Comparison of ENCODE assay signal across 9 cellular contexts in the genomic region with DNA sequence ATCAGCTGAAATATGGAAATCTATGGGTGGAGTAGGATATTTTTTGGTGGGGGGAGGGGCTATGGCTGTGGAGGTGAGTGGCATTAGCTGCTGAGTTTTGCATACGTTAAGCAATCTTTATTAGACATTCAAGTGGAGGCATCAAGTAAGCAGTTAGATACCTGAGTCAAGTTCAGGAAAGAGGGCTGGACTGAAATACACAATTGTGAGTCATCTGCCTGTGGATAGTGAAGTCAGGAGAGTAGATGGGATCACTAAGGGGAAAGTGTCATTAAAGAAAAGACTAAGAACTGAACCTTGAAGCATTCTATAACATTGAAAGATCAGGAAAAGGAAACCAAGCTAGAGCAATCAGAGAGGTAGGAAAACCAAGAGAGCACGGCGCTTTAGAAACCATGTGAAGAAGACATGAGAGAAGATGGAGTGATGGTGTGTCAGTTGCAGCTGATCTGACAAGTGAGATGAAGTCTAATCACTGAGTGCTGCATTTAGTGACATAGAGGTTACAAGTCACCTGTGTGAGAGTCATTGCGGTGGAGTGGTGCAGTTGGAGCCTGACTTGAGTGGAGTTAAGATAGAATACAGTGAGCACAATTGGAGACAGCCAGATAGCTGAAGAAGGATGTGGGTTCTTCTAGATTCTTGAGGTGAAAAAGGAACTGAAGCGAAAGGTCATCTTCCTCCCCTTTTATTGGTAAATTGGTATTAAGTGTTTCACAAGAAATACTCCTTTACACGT.
DNase-seq lines count a peak whose midpoint lies in the region; ATAC-seq, FAIRE-seq and TF ChIP-seq lines count a peak whose summit lies in the region.
"Had no signal": no experiment of that assay in that cellular context is flagged by ENCODE, and none has a peak within 500 bp of the region (broad histone marks: within the 10 kb centered on the region; RNA-seq: fewer than 3 reads in every experiment).

No MANE protein-coding gene starts in this region.

- TF ChIP-seq CTCF in PC-3 (conservative IDR thresholded peaks at IDR 0.05; ENCODE audit: low read depth, low read length) (no peak), D721Med (IDR thresholded peaks at IDR 0.05; ENCODE audit: insufficient read depth, missing control alignments) (no peak), dorsolateral prefrontal cortex (IDR thresholded peaks at IDR 0.05 in 54 of 56, conservative IDR thresholded peaks at IDR 0.05 in 2 of 56; ENCODE audit: low read depth in 1 of 56, partially characterized antibody in 56 of 56) (no peak)

- H4K20me1 ChIP-seq in PC-3 (ENCODE audit: low read length) = no peaks in the 10 kb centered on the region

- H3K4me1 Mint-ChIP-seq in activated naive CD4-positive, alpha-beta T cell treated with anti-CD3 and anti-CD28 coated beads, Interleukin-2, amount 10 ng/mL, durations not matched to agents 7 days and 5 days = peaks cover 3% of the 10 kb centered on the region

- no peaks in the 10 kb centered on the region for H3K79me2 ChIP-seq in PC-3 (ENCODE audit: low read length)

- peaks cover 37% of the 10 kb centered on the region for H3K27me3 ChIP-seq in PC-3 (ENCODE audit: low read length)
- no peaks in the 10 kb centered on the region for H3K27me3 ChIP-seq in dorsolateral prefrontal cortex

- DNase-seq in AML-193 (lab: John Stamatoyannopoulos, UW) (peak; percentile 24 to 33), GM19239 (ENCODE audit: insufficient read length, low spot score) (no peak), PC-3 (peak; percentile 3), D721Med (ENCODE audit: insufficient read length, low spot score) (no peak), NCI-H187 (lab: John Stamatoyannopoulos, UW) (no peak), dorsolateral prefrontal cortex (no peak)
- DNase-seq in activated naive CD4-positive, alpha-beta T cell treated with anti-CD3 and anti-CD28 coated beads, Interleukin-2, amount 10 ng/mL, durations not matched to agents 7 days and 5 days = no peak
- DNase-seq: activated CD4-positive, CD25-positive, alpha-beta regulatory T cell had no signal

- peak; percentile 94 for ATAC-seq in HG02884 (IDR thresholded peaks at IDR 0.05; ENCODE audit: unreplicated experiment)
- ATAC-seq in PC-3 = no peak

- no peaks in the 10 kb centered on the region for H3K9me3 ChIP-seq in PC-3 (ENCODE audit: low read length)

- no peak overlapping the region for H3K4me2 ChIP-seq in PC-3 (ENCODE audit: low read length)

- no peaks in the 10 kb centered on the region for H3K27me3 Mint-ChIP-seq in activated naive CD4-positive, alpha-beta T cell treated with anti-CD3 and anti-CD28 coated beads, Interleukin-2, amount 10 ng/mL, durations not matched to agents 7 days and 5 days

- FAIRE-seq in GM19239 (lab: Jason Lieb, UNC) (peak; percentile 90), D721Med (lab: Jason Lieb, UNC) (no peak)

- no peak overlapping the region for H3K9ac ChIP-seq in PC-3 (ENCODE audit: low read length)

- H3K9me2 ChIP-seq in PC-3 (replicated peaks; ENCODE audit: low read length) = no peaks in the 10 kb centered on the region

- H3K9me3 Mint-ChIP-seq in activated naive CD4-positive, alpha-beta T cell treated with anti-CD3 and anti-CD28 coated beads, Interleukin-2, amount 10 ng/mL, durations not matched to agents 7 days and 5 days = no peaks in the 10 kb centered on the region

- POLR2A ChIA-PET in PC-3 (lab: Charles Lee; ENCODE audit: unreplicated experiment) = no interaction called here

- intact Hi-C loops in PC-3 (cut with micrococcal nuclease) (no loop called here), dorsolateral prefrontal cortex (cut with DNase I) (no loop called here)

- H3K4me3 Mint-ChIP-seq in activated naive CD4-positive, alpha-beta T cell treated with anti-CD3 and anti-CD28 coated beads, Interleukin-2, amount 10 ng/mL, durations not matched to agents 7 days and 5 days = no peak overlapping the region

- H3K4me1 ChIP-seq in PC-3 (ENCODE audit: insufficient read depth, low read length) = no peaks in the 10 kb centered on the region

- no peak overlapping the region for H3K27ac ChIP-seq in PC-3 (ENCODE audit: low read length)
- H3K27ac ChIP-seq in dorsolateral prefrontal cortex = no peak overlapping the region

- no peaks in the 10 kb centered on the region for H3F3A ChIP-seq in PC-3 (ENCODE audit: low read length, unreplicated experiment)

- H3K36me3 ChIP-seq in PC-3 (ENCODE audit: low read depth, low read length) = no peaks in the 10 kb centered on the region

- CTCF ChIA-PET in PC-3 (lab: Charles Lee) = no interaction called here
- CTCF ChIA-PET in activated naive CD4-positive, alpha-beta T cell treated with anti-CD3 and anti-CD28 coated beads, Interleukin-2, amount 10 ng/mL, durations not matched to agents 7 days and 5 days (lab: Charles Lee) = interaction anchor here (1.3 kb wide), 1 partner anchor 206 kb away, joined by 3 read pairs; no protein-coding TSS in a partner anchor

- no TSS peak for BruUV-seq in PC-3 (replicated peaks; lab: Mats Ljungman, UMichigan)

- H2AFZ ChIP-seq in PC-3 (ENCODE audit: low read length) = no peak overlapping the region

- no peaks in the 10 kb centered on the region for H3K36me3 Mint-ChIP-seq in activated naive CD4-positive, alpha-beta T cell treated with anti-CD3 and anti-CD28 coated beads, Interleukin-2, amount 10 ng/mL, durations not matched to agents 7 days and 5 days

- H3K4me3 ChIP-seq in PC-3 (ENCODE audit: low read length) = no peak overlapping the region
- H3K4me3 ChIP-seq in dorsolateral prefrontal cortex = no peak overlapping the region

- no peak overlapping the region for H3K27ac Mint-ChIP-seq in activated naive CD4-positive, alpha-beta T cell treated with anti-CD3 and anti-CD28 coated beads, Interleukin-2, amount 10 ng/mL, durations not matched to agents 7 days and 5 days

Comparison
In these comparisons a context has a peak if more than half of its experiments do, and no peak if none do; other contexts are left out.
1. DNase-seq: peak in AML-193 (2 of 2) and PC-3 (single experiment); none in GM19239 (single experiment), D721Med (single experiment), activated naive CD4-positive, alpha-beta T cell treated with anti-CD3 and anti-CD28 coated beads, Interleukin-2, amount 10 ng/mL, durations not matched to agents 7 days and 5 days (single experiment), NCI-H187 (0 of 2) and dorsolateral prefrontal cortex (0 of 10).